Comparison of ENCODE assay signal across 8 cellular contexts in genomic region chr17:7845359-7846062, GRCh38. TPM values are rescaled to one million over a fixed set of nuclear protein-coding genes. Genes with fewer than 3 reads are reported as not detected.
DNase-seq lines count a peak whose midpoint lies in the region; ATAC-seq and TF ChIP-seq lines count a peak whose summit lies in the region.

No MANE protein-coding gene starts in this region.

- 77% methylated on average over 12 of the region's 15 CpGs for WGBS in mammary epithelial cell (ENCODE audit: low coverage, missing lambda C conversion rate)
- WGBS in aorta, 2 donors = 55 to 56% methylated on average over 15 of the region's 15 CpGs

- in situ Hi-C loops in mammary epithelial cell (cut with MboI; ENCODE audit: low sequenced_read_pairs in 2 of 2) = no loop called here

- CTCF ChIA-PET in mammary epithelial cell (lab: Charles Lee; ENCODE audit: low non-redundant PET) = no interaction called here

- H3K9ac ChIP-seq in mammary epithelial cell (ENCODE audit: insufficient read depth, low read length) = peak overlapping the region; percentile 99

- no peaks in the 10 kb centered on the region for H4K20me1 ChIP-seq in mammary epithelial cell (ENCODE audit: insufficient read depth, low read length)

- peak overlapping the region; percentile 51 to 71 (median 60) for H3K4me3 ChIP-seq in mammary epithelial cell (replicated peaks in 1 of 3; ENCODE audit: insufficient read depth in 1 of 3, low read depth in 2 of 3, low read length in 3 of 3)
- H3K4me3 ChIP-seq in mononuclear cell (ENCODE audit: low read length) = peak overlapping the region; percentile 78
- H3K4me3 ChIP-seq in aorta (ENCODE audit: low read length in 2 of 2) = no peak overlapping the region

- no TSS peak for BruUV-seq in mammary epithelial cell (replicated peaks; lab: Mats Ljungman, UMichigan)

- H3K4me2 ChIP-seq in mammary epithelial cell (ENCODE audit: insufficient read depth, low read depth, low read length) = peak overlapping the region; percentile 93

- no peak for TF ChIP-seq CTCF in mammary epithelial cell (conservative IDR thresholded peaks at IDR 0.05 in 1 of 2, IDR thresholded peaks at IDR 0.05 in 1 of 2; ENCODE audit: extremely low read depth in 1 of 2, insufficient read depth in 1 of 2, low read depth in 1 of 2, low read length in 2 of 2)

- ATAC-seq in left cardiac atrium = no peak
- ATAC-seq in Right ventricle myocardium inferior = no peak
- no peak for ATAC-seq in aorta (ENCODE audit: low FRiP score)
- ATAC-seq in GM21515 (IDR thresholded peaks at IDR 0.05; ENCODE audit: unreplicated experiment) = no peak

- H3K4me1 ChIP-seq in mammary epithelial cell (ENCODE audit: insufficient read depth, low read length) = peaks cover 22% of the 10 kb centered on the region
- peaks cover 33% of the 10 kb centered on the region for H3K4me1 ChIP-seq in mononuclear cell (ENCODE audit: insufficient read depth, low read length)
- no peaks in the 10 kb centered on the region for H3K4me1 ChIP-seq in aorta (ENCODE audit: control insufficient read depth in 1 of 2, insufficient read depth in 2 of 2, low read length in 2 of 2)

- intact Hi-C loops in left cardiac atrium (cut with DNase I) (no loop called here), Right ventricle myocardium inferior (cut with DNase I) (loop anchor here (10.0 kb wide), 1 partner anchor 361 kb away; the partner anchor contains the start of genes POLR2A and SLC35G6), mammary epithelial cell (cut with micrococcal nuclease) (no loop called here), aorta (cut with DNase I) (no loop called here)

- peaks cover 11% of the 10 kb centered on the region for H3K36me3 ChIP-seq in mammary epithelial cell (ENCODE audit: insufficient read depth, low read length)
- H3K36me3 ChIP-seq in aorta (ENCODE audit: control insufficient read depth in 1 of 2, insufficient read depth in 2 of 2, low read length in 1 of 2) = peaks cover 0 to 2% of the 10 kb centered on the region in 2 donors

- H3K27ac ChIP-seq in mammary epithelial cell (ENCODE audit: insufficient read depth, low read depth, low read length) (peak overlapping the region; percentile 96), aorta (ENCODE audit: low read depth in 1 of 2, low read length in 2 of 2) (peak overlapping the region; percentile 52 to 71)

- no peak overlapping the region for H2AFZ ChIP-seq in mammary epithelial cell (ENCODE audit: low read depth, low read length)

- DNase-seq in left cardiac atrium (peak; percentile 26), Right ventricle myocardium inferior (ENCODE audit: missing footprints) (no peak), mammary epithelial cell (no peak), aorta (peak in 1 of 2 donors; percentile 70), MV-4-11 (lab: John Stamatoyannopoulos, UW) (no peak), RKO (ENCODE audit: low spot score) (no peak)

- dilution Hi-C loops in mammary epithelial cell (cut with HindIII; ENCODE audit: low sequenced_read_pairs) = no loop called here

- H3K27me3 ChIP-seq in mammary epithelial cell (ENCODE audit: insufficient read depth, low read length) (no peaks in the 10 kb centered on the region), mononuclear cell (ENCODE audit: insufficient read depth, low read length) (no peaks in the 10 kb centered on the region), aorta (ENCODE audit: control insufficient read depth in 1 of 2, insufficient read depth in 2 of 2, low read length in 1 of 2) (no peaks in the 10 kb centered on the region)

- H3K9me3 ChIP-seq in mammary epithelial cell (replicated peaks; ENCODE audit: insufficient read depth, low read length) (no peaks in the 10 kb centered on the region), mononuclear cell (ENCODE audit: low read depth, low read length) (no peaks in the 10 kb centered on the region), aorta (ENCODE audit: control insufficient read depth, low read length) (no peaks in the 10 kb centered on the region)

- H3K79me2 ChIP-seq in mammary epithelial cell (ENCODE audit: insufficient read depth, low read length) = peaks cover 34% of the 10 kb centered on the region

RNA-seq across cellular contexts. Expression of gene TMEM88, which starts 9.4 kb away (rescaled TPM):
- total RNA-seq in left cardiac atrium (10 to 100 TPM; 32.5 to 33.6 TPM), Right ventricle myocardium inferior (35.4 TPM), mammary epithelial cell (1 to 10 TPM in 1 of 2 donors, under 1 TPM in 1; 0.17 to 2.3 TPM), mononuclear cell (8.5 TPM), aorta (10 to 100 TPM; 16.0 to 28.6 TPM)
- polyA plus RNA-seq in mammary epithelial cell (0.15 TPM), aorta (1 to 10 TPM in 1 of 2 donors, not detected in 1; 4.5 TPM)
- not detected for polyA minus RNA-seq in mammary epithelial cell

RNA-seq across cellular contexts. Expression of gene KDM6B, which starts 11.5 kb away (rescaled TPM):
- 10 to 100 TPM; 24.2 to 31.7 TPM for total RNA-seq in left cardiac atrium
- total RNA-seq in Right ventricle myocardium inferior = 25.0 TPM
- total RNA-seq in mammary epithelial cell = 10 to 100 TPM in 1 of 2 donors, 1 to 10 TPM in 1; 8.2 to 26.5 TPM
- polyA plus RNA-seq in mammary epithelial cell = 0.68 TPM
- 4.5 TPM for polyA minus RNA-seq in mammary epithelial cell
- total RNA-seq in mononuclear cell = 88.1 TPM
- 10 to 100 TPM; 28.2 to 44.8 TPM for total RNA-seq in aorta
- polyA plus RNA-seq in aorta = 1 to 10 TPM; 3.1 to 6.9 TPM

RNA-seq across cellular contexts. Expression of gene NAA38, which starts 11.8 kb away (rescaled TPM):
- 10 to 100 TPM; 66.9 to 83.1 TPM for total RNA-seq in left cardiac atrium
- 105 TPM for total RNA-seq in Right ventricle myocardium inferior
- total RNA-seq in mammary epithelial cell = 10 to 100 TPM; 28.2 to 81.5 TPM
- polyA plus RNA-seq in mammary epithelial cell = 99.4 TPM
- 11.0 TPM for polyA minus RNA-seq in mammary epithelial cell
- 14.0 TPM for total RNA-seq in mononuclear cell
- total RNA-seq in aorta = 10 to 100 TPM; 44.1 to 47.4 TPM
- 100 to 1,000 TPM; 111 to 143 TPM for polyA plus RNA-seq in aorta

RNA-seq across cellular contexts. Expression of gene CYB5D1, which starts 12.3 kb away (rescaled TPM):
- total RNA-seq in left cardiac atrium (10 to 100 TPM; 15.6 to 17.1 TPM), Right ventricle myocardium inferior (21.7 TPM), mammary epithelial cell (10 to 100 TPM; 14.1 to 15.2 TPM), mononuclear cell (8.8 TPM), aorta (10 to 100 TPM; 10.5 to 12.5 TPM)
- polyA plus RNA-seq in mammary epithelial cell (8.2 TPM), aorta (1 to 10 TPM; 6.1 to 8.2 TPM)
- 25.7 TPM for polyA minus RNA-seq in mammary epithelial cell

RNA-seq across cellular contexts. Expression of gene CHD3, which starts 43.1 kb away (rescaled TPM):
- total RNA-seq in left cardiac atrium (10 to 100 TPM; 24.9 to 32.9 TPM), Right ventricle myocardium inferior (18.0 TPM), mammary epithelial cell (10 to 100 TPM; 28.8 to 87.5 TPM), mononuclear cell (96.4 TPM), aorta (100 to 1,000 TPM in 1 of 2 donors, 10 to 100 TPM in 1; 73.1 to 125 TPM)
- polyA plus RNA-seq in mammary epithelial cell (22.0 TPM), aorta (100 to 1,000 TPM in 1 of 2 donors, 10 to 100 TPM in 1; 88.8 to 119 TPM)
- polyA minus RNA-seq in mammary epithelial cell = 76.1 TPM

Comparison
In these comparisons a context has a peak if more than half of its experiments do, and no peak if none do; other contexts are left out.
1. H3K4me3 ChIP-seq: peak in mammary epithelial cell (3 of 3) and mononuclear cell (single experiment); none in aorta (0 of 2).